Comparison of ENCODE assay signal across 1 cellular context in the genomic region with DNA sequence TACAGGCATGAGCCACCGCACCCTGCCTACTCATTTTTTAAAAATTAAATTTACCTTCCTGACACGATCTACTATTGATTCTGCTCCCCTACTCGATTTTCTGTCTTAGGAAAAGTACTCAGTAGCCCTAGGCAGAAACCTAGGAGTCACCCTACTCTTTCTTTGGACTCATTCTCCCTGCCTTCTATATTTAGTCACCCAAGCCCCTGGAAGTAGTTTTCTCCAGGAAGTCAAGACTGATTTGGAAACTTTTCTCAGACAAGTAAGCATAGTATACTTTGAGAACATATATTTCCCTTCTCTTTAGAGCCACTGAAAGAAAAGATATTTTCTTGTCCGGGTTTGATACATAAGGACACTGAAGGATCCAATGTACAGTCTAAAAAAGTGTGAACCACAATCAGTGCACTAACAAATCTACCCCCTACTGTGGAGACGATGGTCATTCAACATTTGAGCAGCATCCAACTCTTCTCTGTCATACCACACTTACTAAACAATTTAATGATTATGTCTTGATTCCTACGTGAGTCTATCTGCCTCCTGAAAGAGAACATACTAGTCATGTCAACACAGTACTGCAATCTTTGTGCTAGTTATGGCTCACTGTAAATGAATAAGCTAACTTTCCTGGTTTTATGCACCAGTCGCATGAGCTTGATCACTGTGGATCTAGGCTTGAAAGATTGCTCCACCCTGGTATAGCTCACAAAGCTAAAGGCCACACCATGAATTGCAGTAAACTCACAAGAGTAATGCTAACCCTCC.
TF ChIP-seq lines count a peak whose summit lies in the region.

No MANE protein-coding gene starts in this region.

TF ChIP-seq in IMR-90, 13 proteins besides CTCF, POLR2A, EP300 and RAD21:
- TF ChIP-seq CEBPB (IDR thresholded peaks at IDR 0.05; ENCODE audit: low read depth, low read length), result no peak
